In genomic region chr5:124936626-124936933, GRCh38 we compare ENCODE assay signal across 11 cellular contexts.
DNase-seq lines count a peak whose midpoint lies in the region; ATAC-seq and TF ChIP-seq lines count a peak whose summit lies in the region.
"Had no signal": no experiment of that assay in that cellular context is flagged by ENCODE, and none has a peak within 500 bp of the region (broad histone marks: within the 10 kb centered on the region; RNA-seq: fewer than 3 reads in every experiment).

No MANE protein-coding gene starts in this region.

- no peaks in the 10 kb centered on the region for H3K27me3 ChIP-seq in colonic mucosa

- H3K9me3 Mint-ChIP-seq in natural killer cell treated with Interleukin-12 subunit alpha and Interleukin-12 subunit beta and Interleukin-15 and Interleukin-18, amount 100 ng/mL, for 72 hours = peaks cover 7% of the 10 kb centered on the region

- TF ChIP-seq CTCF in colonic mucosa (IDR thresholded peaks at IDR 0.05) = no peak

- H3K27ac Mint-ChIP-seq in natural killer cell treated with Interleukin-12 subunit alpha and Interleukin-12 subunit beta and Interleukin-15 and Interleukin-18, amount 100 ng/mL, for 72 hours = peak overlapping the region; percentile 96 to 98

- no peaks in the 10 kb centered on the region for H3K27me3 Mint-ChIP-seq in natural killer cell treated with Interleukin-12 subunit alpha and Interleukin-12 subunit beta and Interleukin-15 and Interleukin-18, amount 100 ng/mL, for 72 hours

- no peak overlapping the region for H3K9ac ChIP-seq in colonic mucosa (ENCODE audit: low read depth in 2 of 2, low read length in 2 of 2)

- H3K9me3 ChIP-seq in colonic mucosa = no peaks in the 10 kb centered on the region

- H3K36me3 ChIP-seq in colonic mucosa = no peaks in the 10 kb centered on the region

- no peak for DNase-seq in natural killer cell treated with Interleukin-12 subunit alpha and Interleukin-12 subunit beta and Interleukin-15 and Interleukin-18, amount 100 ng/mL, for 72 hours (ENCODE audit: low spot score)
- DNase-seq in NCI-H345 treated with DMSO at 0.1 percent for 48 hours (lab: John Stamatoyannopoulos, UW; ENCODE audit: unreplicated experiment) (no peak), NOMO-1 treated with dmso at 0.1 percent for 144 hours (lab: John Stamatoyannopoulos, UW; ENCODE audit: unreplicated experiment) (no peak), colonic mucosa (no peak)
- DNase-seq: activated CD4-positive, alpha-beta T cell treated with anti-CD3 and anti-CD28 coated beads for 4 hours; activated naive CD4-positive, alpha-beta T cell treated with Interleukin-2 at 50 U/mL for 16 hours had no signal

- no peak overlapping the region for H3K4me3 Mint-ChIP-seq in natural killer cell treated with Interleukin-12 subunit alpha and Interleukin-12 subunit beta and Interleukin-15 and Interleukin-18, amount 100 ng/mL, for 72 hours

- intact Hi-C loops in colonic mucosa (cut with DNase I) = no loop called here

- no peak overlapping the region for H3K27ac ChIP-seq in colonic mucosa

- peak; percentile 39 for ATAC-seq in GM19043 (IDR thresholded peaks at IDR 0.05; ENCODE audit: low read depth, unreplicated experiment)
- peak; percentile 57 for ATAC-seq in HG02588 (IDR thresholded peaks at IDR 0.05; ENCODE audit: unreplicated experiment)
- peak; percentile 60 for ATAC-seq in HG03354 (IDR thresholded peaks at IDR 0.05; ENCODE audit: poor library complexity, severe bottlenecking, unreplicated experiment)
- no peak for ATAC-seq in natural killer cell treated with Interleukin-12 subunit alpha and Interleukin-12 subunit beta and Interleukin-15 and Interleukin-18, amount 100 ng/mL, for 72 hours
- no peak for ATAC-seq in GM18873 (IDR thresholded peaks at IDR 0.05; ENCODE audit: low FRiP score, unreplicated experiment)

- no peak overlapping the region for H3K4me3 ChIP-seq in colonic mucosa
- H3K4me3 ChIP-seq: K562 had no signal

- H3K4me1 Mint-ChIP-seq in natural killer cell treated with Interleukin-12 subunit alpha and Interleukin-12 subunit beta and Interleukin-15 and Interleukin-18, amount 100 ng/mL, for 72 hours (ENCODE audit: low read depth in 2 of 2) = peaks cover 18 to 34% of the 10 kb centered on the region in 2 donors

- no peaks in the 10 kb centered on the region for H3K4me1 ChIP-seq in colonic mucosa

- peaks cover 6% of the 10 kb centered on the region for H3K36me3 Mint-ChIP-seq in natural killer cell treated with Interleukin-12 subunit alpha and Interleukin-12 subunit beta and Interleukin-15 and Interleukin-18, amount 100 ng/mL, for 72 hours

Comparison
In these comparisons a context has a peak if more than half of its experiments do, and no peak if none do; other contexts are left out.
1. ATAC-seq: peak in GM19043 (single experiment), HG02588 (single experiment) and HG03354 (single experiment); none in natural killer cell treated with Interleukin-12 subunit alpha and Interleukin-12 subunit beta and Interleukin-15 and Interleukin-18, amount 100 ng/mL, for 72 hours (0 of 2) and GM18873 (single experiment).